23 cellular contexts compared by ENCODE assay signal in the genomic region with DNA sequence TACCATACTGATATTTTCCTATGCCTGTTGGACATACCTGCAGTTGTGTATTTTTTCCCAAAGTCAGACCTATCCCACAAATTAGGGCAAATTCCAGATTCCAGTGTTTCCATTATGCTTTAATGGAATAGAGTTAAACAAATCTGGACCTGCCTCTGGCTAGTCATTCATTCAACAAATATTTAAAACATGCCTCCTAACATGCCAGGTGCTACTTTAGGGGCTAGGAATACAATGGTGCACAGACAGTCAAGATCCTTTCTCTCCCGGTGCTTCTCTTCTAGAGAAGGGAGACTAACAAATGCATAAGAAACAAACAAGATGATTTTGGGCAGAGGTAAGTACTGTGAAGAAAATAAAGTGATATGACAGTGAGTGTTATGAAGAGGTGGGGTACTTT. TPM values are rescaled to one million over a fixed set of nuclear protein-coding genes. Genes with fewer than 3 reads are reported as not detected.
DNase-seq lines count a peak whose midpoint lies in the region; ATAC-seq, FAIRE-seq and TF ChIP-seq lines count a peak whose summit lies in the region.
"Had no signal": no experiment of that assay in that cellular context is flagged by ENCODE, and none has a peak within 500 bp of the region (broad histone marks: within the 10 kb centered on the region; RNA-seq: fewer than 3 reads in every experiment).

No MANE protein-coding gene starts in this region.

- ATAC-seq in foreskin keratinocyte = peak; percentile 89
- ATAC-seq in HG02981 (IDR thresholded peaks at IDR 0.05; ENCODE audit: unreplicated experiment) = no peak
- ATAC-seq: PC-3 had no signal

- 41% methylated on average over 1 of the region's 1 CpG for WGBS in suprapubic skin

- TF ChIP-seq POLR2A in suprapubic skin (IDR thresholded peaks at IDR 0.05) (no peak), H54 (IDR thresholded peaks at IDR 0.05; ENCODE audit: low read depth, low read length) (no peak)

- CTCF ChIA-PET in RWPE1 (lab: Yijun Ruan, JAX) = no interaction called here

- FAIRE-seq in bronchial epithelial cell (lab: Jason Lieb, UNC) (no peak), H54 (lab: Jason Lieb, UNC) (no peak)

- H3K9me3 ChIP-seq in suprapubic skin = no peaks in the 10 kb centered on the region
- H3K9me3 ChIP-seq: HAP-1 had no signal

- no peak for TF ChIP-seq EP300 in suprapubic skin (IDR thresholded peaks at IDR 0.05)

- H3K4me3 ChIP-seq in bronchial epithelial cell (ENCODE audit: low read depth, low read length) (no peak overlapping the region), suprapubic skin (no peak overlapping the region)
- H3K4me3 ChIP-seq: HAP-1 had no signal

- POLR2A ChIA-PET in RWPE1 (lab: Yijun Ruan, JAX; ENCODE audit: low non-redundant PET) = no interaction called here

- DNase-seq in RWPE1 (ENCODE audit: low spot score) (peak; percentile 59), bronchial epithelial cell (ENCODE audit: low read depth) (peak; percentile 83), foreskin keratinocyte (peak; percentile 70 to 86), suprapubic skin (ENCODE audit: low spot score in 2 of 2) (no peak), NCI-H1694 treated with DMSO at 0.1 percent for 48 hours (lab: John Stamatoyannopoulos, UW) (no peak), H54 (ENCODE audit: insufficient read length, low spot score) (no peak)
- DNase-seq: C1 segment of cervical spinal cord; CD4-positive, alpha-beta memory T cell; COR-L47; DMS53; KBM-7; NCI-H1092; NCI-H1436; NCI-H187 treated with DMSO at 0.1 percent for 48 hours; NCI-H2107; NCI-H446 treated with DMSO at 0.1 percent for 48 hours; NCI-H526; NCI-H82; NK-92 treated with Interleukin-12 subunit alpha and Interleukin-12 subunit beta, amount 100 ng/mL, for 24 hours; PC-3; SHP77 had no signal

- peak overlapping the region; percentile 75 for H3K27ac ChIP-seq in RWPE1
- peak overlapping the region; percentile 23 for H3K27ac ChIP-seq in foreskin keratinocyte
- peak overlapping the region; percentile 35 for H3K27ac ChIP-seq in suprapubic skin

- H3K4me1 ChIP-seq in foreskin keratinocyte (peaks cover 5% of the 10 kb centered on the region), suprapubic skin (peaks cover 23% of the 10 kb centered on the region)
- H3K4me1 ChIP-seq: HAP-1 had no signal

- TF ChIP-seq CTCF in RWPE1 (conservative IDR thresholded peaks at IDR 0.05; ENCODE audit: low read depth) = no peak
- TF ChIP-seq CTCF in bronchial epithelial cell (IDR thresholded peaks at IDR 0.05; ENCODE audit: insufficient read depth, low read length, severe bottlenecking) = no peak
- TF ChIP-seq CTCF in foreskin keratinocyte (conservative IDR thresholded peaks at IDR 0.05) = no peak
- TF ChIP-seq CTCF in suprapubic skin (IDR thresholded peaks at IDR 0.05) = no peak

- no peaks in the 10 kb centered on the region for H3K27me3 ChIP-seq in bronchial epithelial cell (ENCODE audit: control insufficient read depth, insufficient read depth, low read length)
- no peaks in the 10 kb centered on the region for H3K27me3 ChIP-seq in foreskin keratinocyte
- H3K27me3 ChIP-seq in suprapubic skin = no peaks in the 10 kb centered on the region

- H3K36me3 ChIP-seq in bronchial epithelial cell (ENCODE audit: control insufficient read depth, insufficient read depth, low read length) (no peaks in the 10 kb centered on the region), suprapubic skin (no peaks in the 10 kb centered on the region)
- H3K36me3 ChIP-seq: HAP-1 had no signal

RNA-seq across cellular contexts. Expression of gene WDFY2, which starts 7.5 kb away (rescaled TPM):
- total RNA-seq in bronchial epithelial cell (11.3 and 19.5 TPM in 2 replicates), foreskin keratinocyte (21.5 and 23.6 TPM in 2 replicates), suprapubic skin (10 to 100 TPM; 35.3 to 99.2 (median 40.4) TPM)
- polyA plus RNA-seq in foreskin keratinocyte = 9.2 and 11.1 TPM in 2 replicates

Comparison
In these comparisons a context has a peak if more than half of its experiments do, and no peak if none do; other contexts are left out.
1. DNase-seq: peak in RWPE1 (single experiment), bronchial epithelial cell (single experiment) and foreskin keratinocyte (2 of 2); none in suprapubic skin (0 of 2), NCI-H1694 treated with DMSO at 0.1 percent for 48 hours (single experiment) and H54 (single experiment).
2. H3K27ac ChIP-seq: peak in every context shown above with its lines; median percentile 75 in RWPE1; 35 in suprapubic skin; 23 in foreskin keratinocyte.